ENCODE assay signal across 1 cellular context in genomic region chr2:38692636-38693318, GRCh38.
TF ChIP-seq lines count a peak whose summit lies in the region.

No MANE protein-coding gene starts in this region.

TF ChIP-seq in HepG2, 621 proteins besides CTCF, POLR2A, EP300 and RAD21 (continued from another document and continues in another):
- 0 out of 2 replicates have a peak, but pooled peaks have one; percentile 31 for TF ChIP-seq GMEB1 (CRISPR knock-in tag; IDR thresholded peaks at IDR 0.05; ENCODE audit: borderline replicate concordance)
- TF ChIP-seq RAD51 (IDR thresholded peaks at IDR 0.05; ENCODE audit: borderline replicate concordance), result no peak
- TF ChIP-seq ZNF160 (CRISPR knock-in tag; IDR thresholded peaks at IDR 0.05), result 0 out of 2 replicates have a peak, but pooled peaks have one; percentile 54
- no peak for TF ChIP-seq ZNF883 (CRISPR knock-in tag; IDR thresholded peaks at IDR 0.05; ENCODE audit: not compliant biosample characterization)
- TF ChIP-seq ZBTB3 (CRISPR knock-in tag; IDR thresholded peaks at IDR 0.05; ENCODE audit: borderline replicate concordance, low read depth), result no peak
- TF ChIP-seq NRL (CRISPR knock-in tag; IDR thresholded peaks at IDR 0.05; ENCODE audit: borderline replicate concordance), result peak; percentile 48; the same call in 1 of the 2 replicates
- no peak for TF ChIP-seq SMARCE1 (IDR thresholded peaks at IDR 0.05; ENCODE audit: borderline replicate concordance)
- TF ChIP-seq ZNF329 (CRISPR knock-in tag; IDR thresholded peaks at IDR 0.05; ENCODE audit: low read depth), result no peak
- TF ChIP-seq FOXP4 (CRISPR knock-in tag; IDR thresholded peaks at IDR 0.05), result peak; percentile 40; the same call in 1 of the 2 replicates
- TF ChIP-seq ZNF605 (CRISPR knock-in tag; IDR thresholded peaks at IDR 0.05), result no peak
- TF ChIP-seq GMEB2 (CRISPR knock-in tag; IDR thresholded peaks at IDR 0.05; ENCODE audit: low read depth), result no peak
- TF ChIP-seq ARID4A (CRISPR knock-in tag; IDR thresholded peaks at IDR 0.05; ENCODE audit: borderline replicate concordance), result peak; percentile 68; the same call in 1 of the 2 replicates
- no peak for TF ChIP-seq ATF4 (CRISPR knock-in tag; IDR thresholded peaks at IDR 0.05)
- TF ChIP-seq ZNF577 (CRISPR knock-in tag; IDR thresholded peaks at IDR 0.05; ENCODE audit: borderline replicate concordance, low read depth), result no peak
- no peak for TF ChIP-seq ZNF124 (CRISPR knock-in tag; IDR thresholded peaks at IDR 0.05)
- no peak for TF ChIP-seq ZSCAN20 (CRISPR knock-in tag; IDR thresholded peaks at IDR 0.05; ENCODE audit: borderline replicate concordance)
- peak; percentile 92 for TF ChIP-seq ZNF687 (CRISPR knock-in tag; IDR thresholded peaks at IDR 0.05)
- no peak for TF ChIP-seq NR2C2 (CRISPR knock-in tag; IDR thresholded peaks at IDR 0.05; ENCODE audit: borderline replicate concordance)
- TF ChIP-seq BATF2 (CRISPR knock-in tag; IDR thresholded peaks at IDR 0.05), result no peak
- TF ChIP-seq PHF5A (CRISPR knock-in tag; IDR thresholded peaks at IDR 0.05; ENCODE audit: low read depth, unreplicated experiment), result no peak
- no peak for TF ChIP-seq RBAK (CRISPR knock-in tag; IDR thresholded peaks at IDR 0.05)
- no peak for TF ChIP-seq HCFC1 (IDR thresholded peaks at IDR 0.05; ENCODE audit: low read depth, low read length)
- TF ChIP-seq ATM (IDR thresholded peaks at IDR 0.05; ENCODE audit: borderline replicate concordance), result no peak
- TF ChIP-seq THYN1 (CRISPR knock-in tag; IDR thresholded peaks at IDR 0.05; ENCODE audit: borderline replicate concordance, low read depth), result no peak
- no peak for TF ChIP-seq DMAP1 (CRISPR knock-in tag; IDR thresholded peaks at IDR 0.05)
- TF ChIP-seq REL (CRISPR knock-in tag; conservative IDR thresholded peaks at IDR 0.05), result no peak
- TF ChIP-seq PHF21A (CRISPR knock-in tag; IDR thresholded peaks at IDR 0.05), result peak; percentile 53; the same call in 1 of the 2 replicates
- TF ChIP-seq JARID2 (CRISPR knock-in tag; IDR thresholded peaks at IDR 0.05; ENCODE audit: insufficient replicate concordance), result no peak
- TF ChIP-seq ATF5 (CRISPR knock-in tag; IDR thresholded peaks at IDR 0.05; ENCODE audit: low read depth), result no peak
- no peak for TF ChIP-seq ZNF337 (CRISPR knock-in tag; IDR thresholded peaks at IDR 0.05; ENCODE audit: borderline replicate concordance, low read depth)
- TF ChIP-seq RARG (CRISPR knock-in tag; IDR thresholded peaks at IDR 0.05; ENCODE audit: low read depth), result no peak
- TF ChIP-seq DDIT3 (CRISPR knock-in tag; IDR thresholded peaks at IDR 0.05), result no peak
- peak; percentile 85; the same call in 1 of the 2 replicates for TF ChIP-seq ZNF292 (CRISPR knock-in tag; IDR thresholded peaks at IDR 0.05; ENCODE audit: borderline replicate concordance, low read depth)
- no peak for TF ChIP-seq REXO4 (CRISPR knock-in tag; IDR thresholded peaks at IDR 0.05; ENCODE audit: borderline replicate concordance)
- TF ChIP-seq TBL1XR1 (IDR thresholded peaks at IDR 0.05; ENCODE audit: borderline replicate concordance, low read length, partially characterized antibody), result no peak
- TF ChIP-seq MXD3 (CRISPR knock-in tag; IDR thresholded peaks at IDR 0.05), result peak; percentile 43; the same call in 1 of the 2 replicates
- no peak for TF ChIP-seq ZKSCAN5 (CRISPR knock-in tag; IDR thresholded peaks at IDR 0.05)
- TF ChIP-seq SNAPC5 (CRISPR knock-in tag; IDR thresholded peaks at IDR 0.05; ENCODE audit: borderline replicate concordance), result no peak
- no peak for TF ChIP-seq ZNF777 (CRISPR knock-in tag; IDR thresholded peaks at IDR 0.05)
- TF ChIP-seq DRAP1 (CRISPR knock-in tag; IDR thresholded peaks at IDR 0.05), result no peak
- no peak for TF ChIP-seq ZNF552 (CRISPR knock-in tag; IDR thresholded peaks at IDR 0.05; ENCODE audit: borderline replicate concordance)
- TF ChIP-seq ZNF784 (CRISPR knock-in tag; IDR thresholded peaks at IDR 0.05; ENCODE audit: borderline replicate concordance), result no peak
